In genomic region chr13:59201836-59202235, GRCh38 we compare ENCODE assay signal across 34 cellular contexts.
"Had no signal": no experiment of that assay in that cellular context is flagged by ENCODE, and none has a peak within 500 bp of the region (broad histone marks: within the 10 kb centered on the region; RNA-seq: fewer than 3 reads in every experiment).

No MANE protein-coding gene starts in this region.

- H3K4me3 Mint-ChIP-seq: activated CD4-positive, alpha-beta memory T cell treated with anti-CD3 and anti-CD28 coated beads, Interleukin-2, amount 10 ng/mL, durations not matched to agents 7 days and 5 days; activated CD8-positive, alpha-beta memory T cell treated with anti-CD3 and anti-CD28 coated beads, Interleukin-2, amount 10 ng/mL, durations not matched to agents 7 days and 5 days; activated naive CD8-positive, alpha-beta T cell treated with anti-CD3 and anti-CD28 coated beads for 36 hours had no signal

- H3K36me3 Mint-ChIP-seq: activated CD8-positive, alpha-beta memory T cell treated with anti-CD3 and anti-CD28 coated beads, Interleukin-2, amount 10 ng/mL, durations not matched to agents 7 days and 5 days; activated naive CD8-positive, alpha-beta T cell treated with anti-CD3 and anti-CD28 coated beads for 36 hours had no signal

- H3K4me1 Mint-ChIP-seq: activated CD4-positive, alpha-beta memory T cell treated with anti-CD3 and anti-CD28 coated beads, Interleukin-2, amount 10 ng/mL, durations not matched to agents 7 days and 5 days; activated CD8-positive, alpha-beta memory T cell treated with anti-CD3 and anti-CD28 coated beads, Interleukin-2, amount 10 ng/mL, durations not matched to agents 7 days and 5 days; activated naive CD8-positive, alpha-beta T cell treated with anti-CD3 and anti-CD28 coated beads for 36 hours had no signal

- H3K9me3 Mint-ChIP-seq: activated CD4-positive, alpha-beta memory T cell treated with anti-CD3 and anti-CD28 coated beads, Interleukin-2, amount 10 ng/mL, durations not matched to agents 7 days and 5 days; activated naive CD8-positive, alpha-beta T cell treated with anti-CD3 and anti-CD28 coated beads for 36 hours had no signal

- ATAC-seq: activated CD8-positive, alpha-beta memory T cell treated with anti-CD3 and anti-CD28 coated beads, Interleukin-2, amount 10 ng/mL, durations not matched to agents 7 days and 5 days; PC-3; Right ventricle myocardium inferior had no signal

- H3K27me3 Mint-ChIP-seq: activated CD4-positive, alpha-beta memory T cell treated with anti-CD3 and anti-CD28 coated beads, Interleukin-2, amount 10 ng/mL, durations not matched to agents 7 days and 5 days; activated CD8-positive, alpha-beta memory T cell treated with anti-CD3 and anti-CD28 coated beads, Interleukin-2, amount 10 ng/mL, durations not matched to agents 7 days and 5 days; activated naive CD8-positive, alpha-beta T cell treated with anti-CD3 and anti-CD28 coated beads for 36 hours had no signal

- H3K27me3 ChIP-seq: brain microvascular endothelial cell, MG63 had no signal

- H3K27ac ChIP-seq: brain microvascular endothelial cell, RWPE1, SK-N-MC, WERI-Rb-1 had no signal

- DNase-seq: activated CD4-positive, alpha-beta memory T cell treated with anti-CD3 and anti-CD28 coated beads, Interleukin-2, amount 10 ng/mL, durations not matched to agents 7 days and 5 days; activated CD4-positive, alpha-beta T cell treated with anti-CD3 and anti-CD28 coated beads for 1 hour; activated CD4-positive, alpha-beta T cell treated with anti-CD3 and anti-CD28 coated beads for 48 hours; activated CD4-positive, CD25-positive, alpha-beta regulatory T cell; activated CD8-positive, alpha-beta memory T cell treated with anti-CD3 and anti-CD28 coated beads for 24 hours; activated CD8-positive, alpha-beta memory T cell treated with anti-CD3 and anti-CD28 coated beads, Interleukin-2, amount 10 ng/mL, durations not matched to agents 7 days and 5 days; activated CD8-positive, alpha-beta memory T cell treated with anti-CD3 and anti-CD28 coated beads, Interleukin-2, amount 50 U/mL, for 48 hours; activated effector memory CD4-positive, alpha-beta T cell treated with Interleukin-2 at 50 U/mL for 16 hours; activated naive CD4-positive, alpha-beta T cell treated with anti-CD3 and anti-CD28 coated beads, Interleukin-2, amount 50 U/mL, for 16 hours; activated naive CD8-positive, alpha-beta T cell treated with anti-CD3 and anti-CD28 coated beads for 36 hours; activated T-cell treated with anti-CD3 and anti-CD28 coated beads, Interleukin-2, amount 50 U/mL, for 48 hours; amniotic stem cell; aorta; brain microvascular endothelial cell; central memory CD4-positive, alpha-beta T cell; Kasumi-1; KG1; MG63; NCI-H1048; NCI-H1105 treated with DMSO at 0.1 percent for 48 hours; NCI-H1436 treated with DMSO at 0.1 percent for 48 hours; NCI-H1694 treated with DMSO at 0.1 percent for 48 hours; NCI-H2029 treated with DMSO at 0.1 percent for 48 hours; NCI-H2107; NCI-H510A; NCI-H526; NCI-H748 treated with DMSO at 0.1 percent for 48 hours; NK-92 treated with Interleukin-12 subunit alpha and Interleukin-12 subunit beta, amount 100 ng/mL, for 24 hours; PC-3; T1000; WERI-Rb-1 had no signal

- H3K36me3 ChIP-seq: brain microvascular endothelial cell, MG63, WERI-Rb-1 had no signal

- H3K4me3 ChIP-seq: MG63, SK-N-MC had no signal

- H3K27ac Mint-ChIP-seq: activated CD4-positive, alpha-beta memory T cell treated with anti-CD3 and anti-CD28 coated beads, Interleukin-2, amount 10 ng/mL, durations not matched to agents 7 days and 5 days; activated CD8-positive, alpha-beta memory T cell treated with anti-CD3 and anti-CD28 coated beads, Interleukin-2, amount 10 ng/mL, durations not matched to agents 7 days and 5 days; activated naive CD8-positive, alpha-beta T cell treated with anti-CD3 and anti-CD28 coated beads for 36 hours had no signal

- H3K9me3 ChIP-seq: MG63 had no signal
